In the genomic region with DNA sequence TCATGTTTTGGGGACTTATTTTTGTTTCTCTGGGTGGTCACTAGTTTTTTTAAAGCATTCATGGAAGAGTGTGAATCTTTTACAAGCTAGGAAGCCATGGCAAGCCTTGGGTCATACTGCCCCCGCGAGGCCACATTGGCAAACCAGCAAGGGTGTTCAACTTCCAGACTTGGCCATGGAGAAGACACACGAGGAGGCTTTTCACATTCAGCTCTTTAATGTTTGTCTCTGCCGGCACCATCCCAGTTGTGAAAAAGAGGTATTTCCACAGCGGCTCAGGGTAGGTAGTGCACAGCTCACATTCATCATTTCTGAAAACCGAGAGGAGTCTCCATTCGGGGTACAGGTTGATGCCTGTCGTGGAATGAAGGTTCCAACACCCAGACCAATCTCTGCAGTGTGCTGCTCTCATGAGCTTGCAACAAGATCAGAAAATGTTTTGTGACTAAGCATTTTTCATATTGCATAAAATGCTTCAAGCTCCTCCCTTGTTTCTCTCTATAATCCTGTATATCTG, we compare ENCODE assay signal across 8 cellular contexts. TPM values are rescaled to one million over a fixed set of nuclear protein-coding genes. Genes with fewer than 3 reads are reported as not detected.
DNase-seq lines count a peak whose midpoint lies in the region; ATAC-seq and TF ChIP-seq lines count a peak whose summit lies in the region.

No MANE protein-coding gene starts in this region.

- H3K4me3 ChIP-seq in epithelial cell of esophagus (ENCODE audit: low read length) = no peak overlapping the region

- H3K9me3 Mint-ChIP-seq in activated CD8-positive, alpha-beta memory T cell treated with anti-CD3 and anti-CD28 coated beads, Interleukin-2, amount 10 ng/mL, durations not matched to agents 7 days and 5 days (ENCODE audit: low read depth) = no peaks in the 10 kb centered on the region
- no peaks in the 10 kb centered on the region for H3K9me3 Mint-ChIP-seq in naive thymus-derived CD8-positive, alpha-beta T cell
- H3K9me3 Mint-ChIP-seq in stimulated activated naive CD8-positive, alpha-beta T cell treated with anti-CD3 and anti-CD28 coated beads, Interleukin-15, amount 100 ng/mL, for 72 hours = no peaks in the 10 kb centered on the region

- H3K27ac Mint-ChIP-seq in activated CD8-positive, alpha-beta memory T cell treated with anti-CD3 and anti-CD28 coated beads, Interleukin-2, amount 10 ng/mL, durations not matched to agents 7 days and 5 days = peak overlapping the region; percentile 53
- peak overlapping the region in 1 of 10 donors; percentile 52 for H3K27ac Mint-ChIP-seq in naive thymus-derived CD8-positive, alpha-beta T cell
- H3K27ac Mint-ChIP-seq in stimulated activated naive CD8-positive, alpha-beta T cell treated with anti-CD3 and anti-CD28 coated beads, Interleukin-15, amount 100 ng/mL, for 72 hours = no peak overlapping the region

- DNase-seq in GM10266 (ENCODE audit: extremely low spot score) = peak; percentile 37
- peak; percentile 50 for DNase-seq in NCI-H69 (lab: John Stamatoyannopoulos, UW)
- DNase-seq in activated CD8-positive, alpha-beta memory T cell treated with anti-CD3 and anti-CD28 coated beads, Interleukin-2, amount 10 ng/mL, durations not matched to agents 7 days and 5 days = peak; percentile 81
- DNase-seq in epithelial cell of esophagus (ENCODE audit: low read depth) = peak; percentile 70
- peak; percentile 10 to 78 (median 49) for DNase-seq in naive thymus-derived CD8-positive, alpha-beta T cell
- DNase-seq in stimulated activated naive CD8-positive, alpha-beta T cell treated with anti-CD3 and anti-CD28 coated beads, Interleukin-15, amount 100 ng/mL, for 72 hours = peak; percentile 49 to 62

- CTCF ChIA-PET in activated CD8-positive, alpha-beta memory T cell treated with anti-CD3 and anti-CD28 coated beads, Interleukin-2, amount 10 ng/mL, durations not matched to agents 7 days and 5 days (lab: Charles Lee) = interaction anchor here (0.7 to 13.4 kb wide), 31 partner anchors 9 to 440 kb away, joined by 3 to 248 read pairs (median 4); partner anchors contain the start of genes CCR1, CCR3, CCR5AS and CCRL2

- peak; percentile 34 for ATAC-seq in activated CD8-positive, alpha-beta memory T cell treated with anti-CD3 and anti-CD28 coated beads, Interleukin-2, amount 10 ng/mL, durations not matched to agents 7 days and 5 days
- ATAC-seq in naive thymus-derived CD8-positive, alpha-beta T cell = peak in 1 of 2 donors; percentile 48
- ATAC-seq in stimulated activated naive CD8-positive, alpha-beta T cell treated with anti-CD3 and anti-CD28 coated beads, Interleukin-15, amount 100 ng/mL, for 72 hours = peak; percentile 62
- ATAC-seq in GM19328 (IDR thresholded peaks at IDR 0.05; ENCODE audit: unreplicated experiment) = no peak
- ATAC-seq in HG02610 (IDR thresholded peaks at IDR 0.05; ENCODE audit: unreplicated experiment) = no peak

- POLR2A ChIA-PET in naive thymus-derived CD8-positive, alpha-beta T cell (lab: Charles Lee) = interaction anchor here (0.7 kb wide), 3 partner anchors 18 to 471 kb away, joined by 3 to 4 read pairs (median 3); no protein-coding TSS in a partner anchor

- H3K27me3 Mint-ChIP-seq in activated CD8-positive, alpha-beta memory T cell treated with anti-CD3 and anti-CD28 coated beads, Interleukin-2, amount 10 ng/mL, durations not matched to agents 7 days and 5 days = peaks cover 6% of the 10 kb centered on the region
- H3K27me3 Mint-ChIP-seq in naive thymus-derived CD8-positive, alpha-beta T cell = peaks cover 0 to 4% (median 3%) of the 10 kb centered on the region in 5 donors
- peaks cover 15% of the 10 kb centered on the region for H3K27me3 Mint-ChIP-seq in stimulated activated naive CD8-positive, alpha-beta T cell treated with anti-CD3 and anti-CD28 coated beads, Interleukin-15, amount 100 ng/mL, for 72 hours

- H3K4me3 Mint-ChIP-seq in activated CD8-positive, alpha-beta memory T cell treated with anti-CD3 and anti-CD28 coated beads, Interleukin-2, amount 10 ng/mL, durations not matched to agents 7 days and 5 days = no peak overlapping the region
- H3K4me3 Mint-ChIP-seq in naive thymus-derived CD8-positive, alpha-beta T cell = no peak overlapping the region
- no peak overlapping the region for H3K4me3 Mint-ChIP-seq in stimulated activated naive CD8-positive, alpha-beta T cell treated with anti-CD3 and anti-CD28 coated beads, Interleukin-15, amount 100 ng/mL, for 72 hours

- peak; percentile 69 for TF ChIP-seq CTCF in GM10266 (IDR thresholded peaks at IDR 0.05; ENCODE audit: control insufficient read depth, insufficient read depth, low read depth, missing control alignments)
- peak; percentile 80 for TF ChIP-seq CTCF in epithelial cell of esophagus (IDR thresholded peaks at IDR 0.05; ENCODE audit: insufficient read depth, low read depth, low read length, missing control alignments)

- H3K36me3 Mint-ChIP-seq in activated CD8-positive, alpha-beta memory T cell treated with anti-CD3 and anti-CD28 coated beads, Interleukin-2, amount 10 ng/mL, durations not matched to agents 7 days and 5 days = peaks cover 39% of the 10 kb centered on the region
- H3K36me3 Mint-ChIP-seq in naive thymus-derived CD8-positive, alpha-beta T cell = no peaks in the 10 kb centered on the region

- H3K4me1 Mint-ChIP-seq in activated CD8-positive, alpha-beta memory T cell treated with anti-CD3 and anti-CD28 coated beads, Interleukin-2, amount 10 ng/mL, durations not matched to agents 7 days and 5 days = peaks cover 72% of the 10 kb centered on the region
- H3K4me1 Mint-ChIP-seq in naive thymus-derived CD8-positive, alpha-beta T cell = peaks cover 5 to 46% (median 37%) of the 10 kb centered on the region in 4 donors
- peaks cover 36% of the 10 kb centered on the region for H3K4me1 Mint-ChIP-seq in stimulated activated naive CD8-positive, alpha-beta T cell treated with anti-CD3 and anti-CD28 coated beads, Interleukin-15, amount 100 ng/mL, for 72 hours

RNA-seq across cellular contexts. Expression of gene CCR5, which starts 7.7 kb away (rescaled TPM):
- 10 to 100 TPM; 87.0 to 99.8 TPM for total RNA-seq in activated CD8-positive, alpha-beta memory T cell treated with anti-CD3 and anti-CD28 coated beads, Interleukin-2, amount 10 ng/mL, durations not matched to agents 7 days and 5 days
- total RNA-seq in naive thymus-derived CD8-positive, alpha-beta T cell = under 1 TPM; 0.23 to 0.47 TPM
- 1 to 10 TPM in 1 of 3 donors, under 1 TPM in 1, not detected in 1; 0.27 to 4.5 TPM for polyA plus RNA-seq in naive thymus-derived CD8-positive, alpha-beta T cell

RNA-seq across cellular contexts. Expression of gene CCR2, which starts 24.6 kb away (rescaled TPM):
- 10 to 100 TPM; 37.9 to 80.1 TPM for total RNA-seq in activated CD8-positive, alpha-beta memory T cell treated with anti-CD3 and anti-CD28 coated beads, Interleukin-2, amount 10 ng/mL, durations not matched to agents 7 days and 5 days
- total RNA-seq in naive thymus-derived CD8-positive, alpha-beta T cell = under 1 TPM in 1 of 2 experiments, not detected in 1; 0.16 TPM
- under 1 TPM in 2 of 3 donors, not detected in 1; 0.42 to 0.56 TPM for polyA plus RNA-seq in naive thymus-derived CD8-positive, alpha-beta T cell

RNA-seq across cellular contexts. Expression of gene CCRL2, which starts 28.6 kb away (rescaled TPM):
- 10 to 100 TPM in 1 of 2 experiments, 1 to 10 TPM in 1; 10.0 to 11.9 TPM for total RNA-seq in activated CD8-positive, alpha-beta memory T cell treated with anti-CD3 and anti-CD28 coated beads, Interleukin-2, amount 10 ng/mL, durations not matched to agents 7 days and 5 days
- total RNA-seq in naive thymus-derived CD8-positive, alpha-beta T cell = 1 to 10 TPM; 1.5 to 2.8 TPM
- 1 to 10 TPM in 2 of 3 donors, not detected in 1; 1.1 to 1.2 TPM for polyA plus RNA-seq in naive thymus-derived CD8-positive, alpha-beta T cell

Comparison
In these comparisons a context has a peak if more than half of its experiments do, and no peak if none do; other contexts are left out.
1. ATAC-seq: peak in activated CD8-positive, alpha-beta memory T cell treated with anti-CD3 and anti-CD28 coated beads, Interleukin-2, amount 10 ng/mL, durations not matched to agents 7 days and 5 days (single experiment) and stimulated activated naive CD8-positive, alpha-beta T cell treated with anti-CD3 and anti-CD28 coated beads, Interleukin-15, amount 100 ng/mL, for 72 hours (single experiment); none in GM19328 (single experiment) and HG02610 (single experiment).
2. RNA of gene CCR5, which starts 7.7 kb away (total RNA-seq): 87.0 to 99.8 TPM in activated CD8-positive, alpha-beta memory T cell treated with anti-CD3 and anti-CD28 coated beads, Interleukin-2, amount 10 ng/mL, durations not matched to agents 7 days and 5 days; 0.23 to 0.47 TPM in naive thymus-derived CD8-positive, alpha-beta T cell; every median in the first group is over 10 times any median in the second.
3. RNA of gene CCR2, which starts 24.6 kb away (total RNA-seq): 37.9 to 80.1 TPM in activated CD8-positive, alpha-beta memory T cell treated with anti-CD3 and anti-CD28 coated beads, Interleukin-2, amount 10 ng/mL, durations not matched to agents 7 days and 5 days; 0.16 TPM in naive thymus-derived CD8-positive, alpha-beta T cell; every median in the first group is over 10 times any median in the second.
4. Peak in every context shown above with its lines, with median percentiles within 50 percentile points of each other: DNase-seq.